In the genomic region with DNA sequence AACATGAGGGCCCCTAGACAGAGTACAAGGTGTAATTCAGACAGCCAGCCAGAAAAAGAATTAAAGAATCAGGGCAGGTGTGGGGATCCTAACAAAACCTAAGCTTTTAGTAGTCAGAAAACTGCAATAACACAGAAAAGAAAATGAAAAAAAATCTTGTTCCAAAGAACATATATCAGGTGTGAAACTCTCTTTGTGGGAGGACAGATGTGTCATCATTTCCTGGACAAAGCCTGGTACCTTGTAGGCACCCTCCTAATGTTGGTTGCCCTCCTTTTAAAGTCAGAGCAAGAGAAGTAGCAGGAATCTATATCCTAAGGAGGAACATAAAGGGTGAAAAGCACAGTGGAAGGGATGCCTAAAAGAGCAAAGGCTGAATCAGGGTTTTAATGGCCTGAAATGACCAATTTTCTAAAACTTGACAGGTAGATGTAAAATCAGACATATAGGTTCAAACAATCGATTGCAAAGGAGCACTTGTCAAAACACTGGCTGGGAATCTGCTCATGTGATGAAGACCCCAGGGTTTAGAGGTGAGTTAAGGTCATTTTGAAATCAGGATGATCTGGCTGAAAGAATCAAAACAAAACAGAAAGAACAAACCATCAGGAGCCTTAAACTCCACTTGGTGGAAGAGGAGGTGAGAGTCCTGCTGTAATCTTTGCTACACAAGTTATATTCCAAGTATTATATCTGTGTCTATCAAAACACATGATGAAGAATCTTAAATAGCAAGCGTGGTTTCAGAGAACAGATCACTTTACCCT, we compare ENCODE assay signal across 9 cellular contexts. TPM values are rescaled to one million over a fixed set of nuclear protein-coding genes. Genes with fewer than 3 reads are reported as not detected.
DNase-seq lines count a peak whose midpoint lies in the region; ATAC-seq and TF ChIP-seq lines count a peak whose summit lies in the region.
"Had no signal": no experiment of that assay in that cellular context is flagged by ENCODE, and none has a peak within 500 bp of the region (broad histone marks: within the 10 kb centered on the region; RNA-seq: fewer than 3 reads in every experiment).

No MANE protein-coding gene starts in this region.

- no peak overlapping the region for H3K4me3 ChIP-seq in CD4-positive, alpha-beta memory T cell (ENCODE audit: low read length in 2 of 2)
- no peak overlapping the region for H3K4me3 ChIP-seq in HCT116 (replicated peaks in 1 of 2; ENCODE audit: low read depth in 1 of 2, low read length in 2 of 2)
- H3K4me3 ChIP-seq: testis had no signal

- DNase-seq in CD4-positive, alpha-beta memory T cell: peak in 1 of 5 donors; percentile 65
- no peak for DNase-seq in HCT116 (ENCODE audit: low read depth, low spot score)
- DNase-seq in activated naive CD4-positive, alpha-beta T cell treated with anti-CD3 and anti-CD28 coated beads, Interleukin-2, amount 50 U/mL, for 72 hours (ENCODE audit: low spot score in 2 of 2): no peak
- DNase-seq in natural killer cell: no peak
- no peak for DNase-seq in cerebellum (ENCODE audit: low spot score)
- DNase-seq in DMS53 treated with DMSO at 0.1 percent for 48 hours (lab: John Stamatoyannopoulos, UW; ENCODE audit: unreplicated experiment): no peak
- DNase-seq: NCI-H1092, testis had no signal

- intact Hi-C loops in CD4-positive, alpha-beta memory T cell (cut with micrococcal nuclease): no loop called here
- intact Hi-C loops in HCT116 (cut with micrococcal nuclease) (no loop called here), natural killer cell (cut with micrococcal nuclease) (no loop called here)

- H3K9me3 Mint-ChIP-seq in CD4-positive, alpha-beta memory T cell: no peaks in the 10 kb centered on the region
- H3K9me3 Mint-ChIP-seq in activated naive CD4-positive, alpha-beta T cell treated with anti-CD3 and anti-CD28 coated beads, Interleukin-2, amount 50 U/mL, for 72 hours: peaks cover 0 to 3% of the 10 kb centered on the region in 2 donors
- H3K9me3 Mint-ChIP-seq in natural killer cell: no peaks in the 10 kb centered on the region

- H3K4me1 ChIP-seq in CD4-positive, alpha-beta memory T cell (ENCODE audit: insufficient read depth, low read length): peaks cover 100% of the 10 kb centered on the region
- peaks cover 80 to 85% of the 10 kb centered on the region in 2 experiments for H3K4me1 ChIP-seq in HCT116 (ENCODE audit: control insufficient read depth in 1 of 2, insufficient read depth in 2 of 2, low read length in 2 of 2)

- peak overlapping the region; percentile 18 for H3K27ac ChIP-seq in CD4-positive, alpha-beta memory T cell (ENCODE audit: low read depth, low read length)
- peak overlapping the region; percentile 99; the same call in 1 of the 2 replicates for H3K27ac ChIP-seq in HCT116 (ENCODE audit: low read depth, low read length)

- H3K9me3 ChIP-seq in CD4-positive, alpha-beta memory T cell (ENCODE audit: control insufficient read depth in 1 of 2, low read length in 2 of 2): no peaks in the 10 kb centered on the region
- no peaks in the 10 kb centered on the region for H3K9me3 ChIP-seq in HCT116 (ENCODE audit: control insufficient read depth in 1 of 2, insufficient read depth in 1 of 2, low read depth in 1 of 2, low read length in 2 of 2)
- H3K9me3 ChIP-seq: testis had no signal

- H3K36me3 ChIP-seq in CD4-positive, alpha-beta memory T cell (ENCODE audit: insufficient read depth, low read length): no peaks in the 10 kb centered on the region
- H3K36me3 ChIP-seq in HCT116 (ENCODE audit: control insufficient read depth in 1 of 2, insufficient read depth in 2 of 2, low read length in 2 of 2): peaks cover 9 to 35% of the 10 kb centered on the region in 2 experiments; a peak in 2 of 4 replicates

- no TSS peak for BruUV-seq in HCT116 (replicated peaks; lab: Mats Ljungman, UMichigan)

- TF ChIP-seq RAD21 in HCT116 (IDR thresholded peaks at IDR 0.05; ENCODE audit: low read depth): no peak

- peaks cover 47 to 54% of the 10 kb centered on the region in 2 donors for H3K36me3 Mint-ChIP-seq in CD4-positive, alpha-beta memory T cell
- H3K36me3 Mint-ChIP-seq in activated naive CD4-positive, alpha-beta T cell treated with anti-CD3 and anti-CD28 coated beads, Interleukin-2, amount 50 U/mL, for 72 hours: peaks cover 49 to 62% of the 10 kb centered on the region in 2 donors
- H3K36me3 Mint-ChIP-seq in natural killer cell: peaks cover 17% of the 10 kb centered on the region

- H3K4me3 Mint-ChIP-seq in CD4-positive, alpha-beta memory T cell: peak overlapping the region; percentile 2 to 76 (median 61)
- peak overlapping the region; percentile 76 for H3K4me3 Mint-ChIP-seq in natural killer cell

- TF ChIP-seq POLR2A in HCT116 (IDR thresholded peaks at IDR 0.05; ENCODE audit: borderline replicate concordance, extremely low read depth, insufficient read depth, insufficient read length): no peak

- peaks cover 82% of the 10 kb centered on the region for H3K79me2 ChIP-seq in HCT116 (ENCODE audit: insufficient read depth, low read length)

- H3K27ac Mint-ChIP-seq in CD4-positive, alpha-beta memory T cell: peak overlapping the region; percentile 83 to 96 (median 88)
- peak overlapping the region; percentile 86 to 95 for H3K27ac Mint-ChIP-seq in activated naive CD4-positive, alpha-beta T cell treated with anti-CD3 and anti-CD28 coated beads, Interleukin-2, amount 50 U/mL, for 72 hours
- peak overlapping the region; percentile 78 to 84 for H3K27ac Mint-ChIP-seq in natural killer cell

- POLR2A ChIA-PET in CD4-positive, alpha-beta memory T cell (lab: Charles Lee; ENCODE audit: partially characterized antibody): interaction anchor here (1.1 to 20.9 kb wide), 4 partner anchors 20 to 52 kb away, joined by 4 to 580 read pairs (median 161); a partner anchor contains a TSS
- POLR2A ChIA-PET in HCT116 (lab: Charles Lee): no interaction called here

- CTCF ChIA-PET in CD4-positive, alpha-beta memory T cell (lab: Charles Lee; ENCODE audit: partially characterized antibody): interaction anchor here (1.0 to 6.9 kb wide), 4 partner anchors 17 to 32 kb away, joined by 3 to 45 read pairs (median 4); no protein-coding TSS in a partner anchor
- CTCF ChIA-PET in HCT116 (lab: Charles Lee): no interaction called here

- no peak overlapping the region for H3K9ac ChIP-seq in HCT116 (ENCODE audit: low read length)

- peaks cover 6% of the 10 kb centered on the region for H4K20me1 ChIP-seq in HCT116 (ENCODE audit: insufficient read depth)

- no peak for TF ChIP-seq CTCF in HCT116 (IDR thresholded peaks at IDR 0.05 in 2 of 3, conservative IDR thresholded peaks at IDR 0.05 in 1 of 3; ENCODE audit: borderline replicate concordance in 1 of 3, insufficient read depth in 1 of 3, low read depth in 2 of 3, low read length in 2 of 3)
- TF ChIP-seq CTCF in natural killer cell (IDR thresholded peaks at IDR 0.05): no peak

- no peak overlapping the region for H2AFZ ChIP-seq in HCT116 (ENCODE audit: low read depth, low read length, poor library complexity, severe bottlenecking)

- no peaks in the 10 kb centered on the region for H3K9me2 ChIP-seq in HCT116 (ENCODE audit: insufficient read depth)

- H3K27me3 Mint-ChIP-seq in CD4-positive, alpha-beta memory T cell: no peaks in the 10 kb centered on the region
- no peaks in the 10 kb centered on the region for H3K27me3 Mint-ChIP-seq in natural killer cell (ENCODE audit: low read depth in 2 of 2)

- H3K27me3 ChIP-seq in CD4-positive, alpha-beta memory T cell (ENCODE audit: insufficient read depth, low read length): no peaks in the 10 kb centered on the region
- no peaks in the 10 kb centered on the region for H3K27me3 ChIP-seq in HCT116 (ENCODE audit: insufficient read depth, low read length)
- H3K27me3 ChIP-seq: testis had no signal

- ATAC-seq in HCT116 (no peak), natural killer cell (no peak), GM19395 (IDR thresholded peaks at IDR 0.05; ENCODE audit: unreplicated experiment) (no peak)
- ATAC-seq in activated naive CD4-positive, alpha-beta T cell treated with anti-CD3 and anti-CD28 coated beads, Interleukin-2, amount 50 U/mL, for 72 hours: peak; percentile 16 to 36

- RAD21 ChIA-PET in HCT116 (lab: Charles Lee; ENCODE audit: low non-redundant PET in 1 of 2, low total read pairs in 2 of 2, uncharacterized antibody in 2 of 2, unreplicated experiment in 2 of 2): no interaction called here

- H3K4me2 ChIP-seq in HCT116 (ENCODE audit: low read length): 0 out of 2 replicates have a peak overlapping the region, but pooled peaks have one; percentile 85

- H3K4me1 Mint-ChIP-seq in CD4-positive, alpha-beta memory T cell: peaks cover 74 to 96% (median 85%) of the 10 kb centered on the region in 4 donors
- H3K4me1 Mint-ChIP-seq in natural killer cell: peaks cover 71 to 91% of the 10 kb centered on the region in 2 donors

TF ChIP-seq in HCT116, 20 proteins besides CTCF, POLR2A, EP300 and RAD21 (continues in another document):
- no peak for TF ChIP-seq POLR2AphosphoS5 (IDR thresholded peaks at IDR 0.05; ENCODE audit: low read depth, low read length)
- TF ChIP-seq TCF7L2 (IDR thresholded peaks at IDR 0.05; ENCODE audit: borderline replicate concordance, extremely low read depth, insufficient read depth, insufficient read length): no peak
- no peak for TF ChIP-seq SIN3A (IDR thresholded peaks at IDR 0.05; ENCODE audit: low read depth)
- no peak for TF ChIP-seq ZNF274 (IDR thresholded peaks at IDR 0.05; ENCODE audit: low read depth, low read length)
- no peak for TF ChIP-seq FOSL1 (IDR thresholded peaks at IDR 0.05; ENCODE audit: low read depth)
- TF ChIP-seq SRF (IDR thresholded peaks at IDR 0.05; ENCODE audit: low read depth): no peak
- TF ChIP-seq, protein P1, sequence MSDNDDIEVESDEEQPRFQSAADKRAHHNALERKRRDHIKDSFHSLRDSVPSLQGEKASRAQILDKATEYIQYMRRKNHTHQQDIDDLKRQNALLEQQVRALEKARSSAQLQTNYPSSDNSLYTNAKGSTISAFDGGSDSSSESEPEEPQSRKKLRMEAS (IDR thresholded peaks at IDR 0.05): no peak
- no peak for TF ChIP-seq SP1 (IDR thresholded peaks at IDR 0.05; ENCODE audit: low read depth)
- TF ChIP-seq EZH2 (IDR thresholded peaks at IDR 0.05): no peak

RNA-seq across cellular contexts. Expression of a gene that starts 54.9 kb away (rescaled TPM):
- total RNA-seq in CD4-positive, alpha-beta memory T cell: 100 to 1,000 TPM; 110 TPM
- polyA plus RNA-seq in CD4-positive, alpha-beta memory T cell: 100 to 1,000 TPM in 1 of 2 donors, 10 to 100 TPM in 1; 58.7 to 110 TPM
- total RNA-seq in HCT116 (2021; ENCODE audit: unreplicated experiment) (22.5 TPM), natural killer cell (100 to 1,000 TPM in 1 of 3 donors, 10 to 100 TPM in 2; 70.4 to 113 (median 99.3) TPM), cerebellum (12.1 TPM)
- polyA plus RNA-seq in HCT116 (2012): 8.1 and 8.9 TPM in 2 replicates
- total RNA-seq in activated naive CD4-positive, alpha-beta T cell treated with anti-CD3 and anti-CD28 coated beads, Interleukin-2, amount 50 U/mL, for 72 hours: 10 to 100 TPM; 45.0 to 74.1 TPM

Comparison
In these comparisons a context has a peak if more than half of its experiments do, and no peak if none do; other contexts are left out.
1. ATAC-seq: peak in activated naive CD4-positive, alpha-beta T cell treated with anti-CD3 and anti-CD28 coated beads, Interleukin-2, amount 50 U/mL, for 72 hours (2 of 2); none in HCT116 (single experiment), natural killer cell (0 of 3) and GM19395 (single experiment).
2. Peak in every context shown above with its lines, with median percentiles within 50 percentile points of each other: H3K27ac Mint-ChIP-seq.